ENCODE assay signal across 8 cellular contexts in genomic region chr11:112086422-112087191, GRCh38. TPM values are rescaled to one million over a fixed set of nuclear protein-coding genes. Genes with fewer than 3 reads are reported as not detected.
DNase-seq lines count a peak whose midpoint lies in the region; ATAC-seq, FAIRE-seq and TF ChIP-seq lines count a peak whose summit lies in the region.

TSS of gene SDHD (plus strand) at chr11:112086873. CDS start at chr11:112086908, 35 bp downstream.
TSS of gene TIMM8B (minus strand) at chr11:112086756. CDS start at chr11:112086723, 33 bp downstream.

- ATAC-seq in GM19395 (IDR thresholded peaks at IDR 0.05; ENCODE audit: unreplicated experiment) (peak; percentile 95), HG03565 (IDR thresholded peaks at IDR 0.05; ENCODE audit: unreplicated experiment) (peak; percentile 90), HepG2 (peak; percentile 96)

- peak within 1 kb of the TSS; percentile 75 for H3K27ac ChIP-seq in HepG2 (ENCODE audit: extremely low read length, insufficient read depth, low read length)

- peak; percentile 87 to 92 for TF ChIP-seq POLR2A in HepG2 (IDR thresholded peaks at IDR 0.05; ENCODE audit: insufficient read depth in 1 of 2, low read depth in 2 of 2, low read length in 2 of 2)

- H3K4me2 ChIP-seq in HepG2 (ENCODE audit: low read depth, low read length), result peak within 1 kb of the TSS; percentile 91

- no peaks in the 10 kb centered on the region for H3K9me3 ChIP-seq in HepG2 (ENCODE audit: low read length)

- BruUV-seq in HepG2 (replicated peaks; lab: Mats Ljungman, UMichigan), result no TSS peak

- no peaks in the 10 kb centered on the region; a peak in 1 of 5 replicates for H3K27me3 ChIP-seq in HepG2 (ENCODE audit: control insufficient read depth in 1 of 2, insufficient read depth in 2 of 2, low read length in 2 of 2)

- H3K4me1 ChIP-seq in HepG2 (ENCODE audit: insufficient read depth, low read length), result peaks cover 34% of the 10 kb centered on the region

- TF ChIP-seq EP300 in HepG2 (IDR thresholded peaks at IDR 0.05; ENCODE audit: low read depth in 2 of 2, low read length in 2 of 2), result 0 out of 4 replicates have a peak, but pooled peaks of 1 of the 2 experiments have one; percentile 5
- no peak for TF ChIP-seq EP300 in HepG2 (CRISPR knock-in tag; IDR thresholded peaks at IDR 0.05; ENCODE audit: borderline replicate concordance)

- intact Hi-C loops in HepG2 (cut with micrococcal nuclease; ENCODE audit: unreplicated experiment), result no loop called here

- FAIRE-seq in HepG2 (lab: Jason Lieb, UNC), result peak; percentile 98

- peak; percentile 52 for TF ChIP-seq RAD21 in HepG2 (CRISPR knock-in tag; IDR thresholded peaks at IDR 0.05)

- H3K36me3 ChIP-seq in HepG2 (replicated peaks in 1 of 2; ENCODE audit: control insufficient read depth in 1 of 2, insufficient read depth in 2 of 2, low read length in 2 of 2), result peaks cover 7 to 57% of the 10 kb centered on the region in 2 experiments

- no peaks in the 10 kb centered on the region for H4K20me1 ChIP-seq in HepG2 (ENCODE audit: insufficient read depth, low read length)

- in situ Hi-C loops in HepG2 (cut with HindIII; ENCODE audit: extremely low pct_ligation_motif_present, low pct_unique_long_range_greater_than_20kb), result no loop called here

- POLR2A ChIA-PET in HepG2 (lab: Yijun Ruan, JAX), result interaction anchor here (0.5 to 1.9 kb wide), 12 partner anchors 10 to 215 kb away, joined by 3 to 7 read pairs (median 4); partner anchors contain the start of genes ALG9, DIXDC1, NKAPD1 and PIH1D2

- peak within 1 kb of the TSS; percentile 56 for H2AFZ ChIP-seq in HepG2 (ENCODE audit: low read length)

- peak within 1 kb of the TSS; percentile 92 to 97 (median 97) for H3K4me3 ChIP-seq in HepG2 (replicated peaks in 1 of 3; ENCODE audit: insufficient read depth in 1 of 3, low read depth in 2 of 3, low read length in 3 of 3)

- peaks cover 43% of the 10 kb centered on the region for H3K79me2 ChIP-seq in HepG2 (ENCODE audit: insufficient read depth, low read length)

- peak; percentile 52 for TF ChIP-seq CTCF in HepG2 (CRISPR knock-in tag; IDR thresholded peaks at IDR 0.05)

- under 1% methylated on average over 38 of the region's 45 CpGs for WGBS in HepG2 (ENCODE audit: low lambda C conversion rate)

- peak within 1 kb of the TSS; percentile 96 for H3K9ac ChIP-seq in HepG2 (ENCODE audit: insufficient read depth, low read depth, low read length)

- DNase-seq in CD1c-positive myeloid dendritic cell (ENCODE audit: extremely low spot score) (peak; percentile 99), NCI-H774 (lab: John Stamatoyannopoulos, UW) (peak; percentile 98), dermis blood vessel endothelial cell (peak; percentile 99), HepG2 (ENCODE audit: low spot score) (peak; percentile 96)
- DNase-seq in activated CD4-positive, alpha-beta T cell treated with anti-CD3 and anti-CD28 coated beads, Interleukin-2, amount 50 U/mL, for 4 hours, result peak; percentile 93
- peak; percentile 91 for DNase-seq in stimulated activated CD4-positive, alpha-beta T cell treated with anti-CD3 and anti-CD28 coated beads, Interleukin-4, amount 100 ng/mL, for 1 hour

- CTCF ChIA-PET in HepG2 (lab: Yijun Ruan, JAX; ENCODE audit: low intra/inter-chr PET ratio, low total read pairs), result no interaction called here

TF ChIP-seq in HepG2, 621 proteins besides CTCF, POLR2A, EP300 and RAD21 (continues in another document):
- TF ChIP-seq TSC22D2 (CRISPR knock-in tag; IDR thresholded peaks at IDR 0.05; ENCODE audit: borderline replicate concordance) (no peak; the same call in 1 of the 2 replicates), ZNF337 (CRISPR knock-in tag; IDR thresholded peaks at IDR 0.05; ENCODE audit: borderline replicate concordance, low read depth) (no peak), ZNF878 (CRISPR knock-in tag; IDR thresholded peaks at IDR 0.05) (no peak), HNRNPUL1 (IDR thresholded peaks at IDR 0.05; ENCODE audit: low read depth, low read length) (no peak), HMG20B (CRISPR knock-in tag; conservative IDR thresholded peaks at IDR 0.05) (no peak), RFX5 (IDR thresholded peaks at IDR 0.05; ENCODE audit: low read depth, low read length) (no peak), ZNF788 (CRISPR knock-in tag; IDR thresholded peaks at IDR 0.05; ENCODE audit: borderline replicate concordance) (peak; percentile 83; the same call in 1 of the 2 replicates), CBX5 (CRISPR knock-in tag; IDR thresholded peaks at IDR 0.05; ENCODE audit: borderline replicate concordance) (peak; percentile 42; the same call in 1 of the 2 replicates), ZNF558 (CRISPR knock-in tag; IDR thresholded peaks at IDR 0.05; ENCODE audit: borderline replicate concordance) (no peak; the same call in 1 of the 2 replicates), TFAP4 (IDR thresholded peaks at IDR 0.05; ENCODE audit: borderline replicate concordance, low read depth) (peak; percentile 62; the same call in 1 of the 2 replicates), AHR (CRISPR knock-in tag; IDR thresholded peaks at IDR 0.05) (no peak), CBX2 (IDR thresholded peaks at IDR 0.05; ENCODE audit: low read depth, low read length) (no peak), CBX2 (CRISPR knock-in tag; IDR thresholded peaks at IDR 0.05; ENCODE audit: low read depth) (no peak)

RNA-seq across cellular contexts. Expression of gene SDHD, which starts in this region (rescaled TPM):
- total RNA-seq in dermis blood vessel endothelial cell, result 198 and 201 TPM in 2 replicates
- total RNA-seq in HepG2 (2016; rRNA removed; fragmentation: Illumina TruSeq; extraction: Trizol), result 123 and 187 TPM in 2 replicates
- total RNA-seq in HepG2 (2016; cell fraction: cytosol; rRNA removed; fragmentation: Illumina TruSeq; extraction: Trizol; ENCODE audit: low read depth), result 14.7 and 15.7 TPM in 2 replicates
- 133 and 194 TPM in 2 replicates for total RNA-seq in HepG2 (2016; cell fraction: insoluble cytoplasmic fraction; rRNA removed; fragmentation: Illumina TruSeq; extraction: Trizol)
- 36.7 and 46.5 TPM in 2 replicates for total RNA-seq in HepG2 (2016; cell fraction: membrane; rRNA removed; fragmentation: Illumina TruSeq; extraction: Trizol)
- 59.2 and 72.0 TPM in 2 replicates for total RNA-seq in HepG2 (2016; cell fraction: nucleus; rRNA removed; fragmentation: Illumina TruSeq; extraction: Trizol)
- polyA plus RNA-seq in HepG2 (2011; rRNA removed), result 117 and 131 TPM in 2 replicates
- 110 and 143 TPM in 2 replicates for polyA plus RNA-seq in HepG2 (2011; cell fraction: cytosol; rRNA removed)
- 55.2 and 68.9 TPM in 2 replicates for polyA plus RNA-seq in HepG2 (2011; cell fraction: nucleus; rRNA removed)
- 81.8 and 87.4 TPM in 2 replicates for polyA plus RNA-seq in HepG2 (2012)
- 15.3 and 16.3 TPM in 2 replicates for polyA plus RNA-seq in HepG2 (2016; cell fraction: cytosol; fragmentation: Illumina TruSeq; extraction: Trizol; ENCODE audit: low read depth)
- 172 and 198 TPM in 2 replicates for polyA plus RNA-seq in HepG2 (2016; cell fraction: insoluble cytoplasmic fraction; fragmentation: Illumina TruSeq; extraction: Trizol; ENCODE audit: low read depth)
- polyA plus RNA-seq in HepG2 (2016; cell fraction: membrane; fragmentation: Illumina TruSeq; extraction: Trizol; ENCODE audit: low read depth), result 35.7 and 38.8 TPM in 2 replicates
- polyA plus RNA-seq in HepG2 (2016; cell fraction: nucleus; fragmentation: Illumina TruSeq; extraction: Trizol; ENCODE audit: insufficient read depth, low read depth), result 93.2 and 95.0 TPM in 2 replicates
- polyA minus RNA-seq in HepG2 (2011; rRNA and poly(A)+ RNA removed; ENCODE audit: low replicate concordance), result 413 and 446 TPM in 2 replicates
- polyA minus RNA-seq in HepG2 (2011; cell fraction: cytosol; rRNA and poly(A)+ RNA removed), result 60.0 and 64.5 TPM in 2 replicates
- 20.6 and 32.0 TPM in 2 replicates for polyA minus RNA-seq in HepG2 (2011; cell fraction: nucleus; rRNA and poly(A)+ RNA removed)

RNA-seq across cellular contexts. Expression of gene TIMM8B, which starts in this region (rescaled TPM):
- total RNA-seq in dermis blood vessel endothelial cell, result 43.8 and 54.6 TPM in 2 replicates
- 98.3 and 125 TPM in 2 replicates for total RNA-seq in HepG2 (2016; rRNA removed; fragmentation: Illumina TruSeq; extraction: Trizol)
- total RNA-seq in HepG2 (2016; cell fraction: cytosol; rRNA removed; fragmentation: Illumina TruSeq; extraction: Trizol; ENCODE audit: low read depth), result 86.0 and 99.1 TPM in 2 replicates
- 95.4 and 137 TPM in 2 replicates for total RNA-seq in HepG2 (2016; cell fraction: insoluble cytoplasmic fraction; rRNA removed; fragmentation: Illumina TruSeq; extraction: Trizol)
- 151 and 157 TPM in 2 replicates for total RNA-seq in HepG2 (2016; cell fraction: membrane; rRNA removed; fragmentation: Illumina TruSeq; extraction: Trizol)
- total RNA-seq in HepG2 (2016; cell fraction: nucleus; rRNA removed; fragmentation: Illumina TruSeq; extraction: Trizol), result 41.0 and 42.0 TPM in 2 replicates
- polyA plus RNA-seq in HepG2 (2011; rRNA removed), result 84.5 and 87.5 TPM in 2 replicates
- polyA plus RNA-seq in HepG2 (2011; cell fraction: cytosol; rRNA removed), result 56.0 and 67.8 TPM in 2 replicates
- polyA plus RNA-seq in HepG2 (2011; cell fraction: nucleus; rRNA removed), result 18.9 and 27.2 TPM in 2 replicates
- polyA plus RNA-seq in HepG2 (2012), result 42.6 and 43.7 TPM in 2 replicates
- 105 and 110 TPM in 2 replicates for polyA plus RNA-seq in HepG2 (2016; cell fraction: cytosol; fragmentation: Illumina TruSeq; extraction: Trizol; ENCODE audit: low read depth)
- polyA plus RNA-seq in HepG2 (2016; cell fraction: insoluble cytoplasmic fraction; fragmentation: Illumina TruSeq; extraction: Trizol; ENCODE audit: low read depth), result 119 and 131 TPM in 2 replicates
- 134 and 136 TPM in 2 replicates for polyA plus RNA-seq in HepG2 (2016; cell fraction: membrane; fragmentation: Illumina TruSeq; extraction: Trizol; ENCODE audit: low read depth)
- polyA plus RNA-seq in HepG2 (2016; cell fraction: nucleus; fragmentation: Illumina TruSeq; extraction: Trizol; ENCODE audit: insufficient read depth, low read depth), result 53.8 and 59.9 TPM in 2 replicates
- 15.2 and 38.1 TPM in 2 replicates for polyA minus RNA-seq in HepG2 (2011; rRNA and poly(A)+ RNA removed; ENCODE audit: low replicate concordance)
- 6.4 and 8.4 TPM in 2 replicates for polyA minus RNA-seq in HepG2 (2011; cell fraction: cytosol; rRNA and poly(A)+ RNA removed)
- polyA minus RNA-seq in HepG2 (2011; cell fraction: nucleus; rRNA and poly(A)+ RNA removed), result 10.0 and 14.3 TPM in 2 replicates

Comparison
In these comparisons a context has a peak if more than half of its experiments do, and no peak if none do; other contexts are left out.
1. Peak in every context shown above with its lines: DNase-seq, ATAC-seq, H3K4me3 ChIP-seq and H3K27ac ChIP-seq.